In genomic region chr5:174479325-174479724, GRCh38 we compare ENCODE assay signal across 26 cellular contexts.
"Had no signal": no experiment of that assay in that cellular context is flagged by ENCODE, and none has a peak within 500 bp of the region (broad histone marks: within the 10 kb centered on the region; RNA-seq: fewer than 3 reads in every experiment).

No MANE protein-coding gene starts in this region.

- H3K27ac ChIP-seq: colonic mucosa, coronary artery, dorsolateral prefrontal cortex, epithelial cell of prostate, esophagus muscularis mucosa, esophagus squamous epithelium, foreskin keratinocyte, gastrocnemius medialis, gastroesophageal sphincter, heart left ventricle, heart right ventricle, hepatocyte had no signal

- H3K4me1 ChIP-seq: colonic mucosa, esophagus muscularis mucosa, esophagus squamous epithelium, foreskin keratinocyte, gastrocnemius medialis, gastroesophageal sphincter, heart left ventricle, heart right ventricle had no signal

- H3K27me3 ChIP-seq: colonic mucosa, heart left ventricle, hepatocyte had no signal

- ATAC-seq: effector memory CD8-positive, alpha-beta T cell; esophagus mucosa; foreskin keratinocyte; gastrocnemius medialis; gastroesophageal sphincter; heart left ventricle; heart right ventricle had no signal

- H3K36me3 ChIP-seq: colonic mucosa, esophagus muscularis mucosa, esophagus squamous epithelium, gastrocnemius medialis, gastroesophageal sphincter, heart left ventricle, heart right ventricle had no signal

- H3K4me3 ChIP-seq: colonic mucosa, coronary artery, dorsolateral prefrontal cortex, esophagus muscularis mucosa, esophagus squamous epithelium, gastrocnemius medialis, gastroesophageal sphincter, heart left ventricle, heart right ventricle, hepatocyte had no signal

- H3K9me3 ChIP-seq: colonic mucosa had no signal

- DNase-seq: colonic mucosa; cortex of kidney; dermis blood vessel endothelial cell; dorsolateral prefrontal cortex; effector CD4-positive, alpha-beta T cell; effector CD8-positive, alpha-beta T cell; effector memory CD4-positive, alpha-beta T cell; effector memory CD8-positive, alpha-beta T cell; endodermal cell; erythroblast; esophagus squamous epithelium; foreskin fibroblast; foreskin keratinocyte; foreskin melanocyte; gastrocnemius medialis; glutamatergic neuron; head of caudate nucleus; heart left ventricle; heart right ventricle had no signal

- FAIRE-seq: endothelial cell of umbilical vein had no signal
